ENCODE assay signal across 20 cellular contexts in genomic region chr21:38937286-38937790, GRCh38.
"Had no signal": no experiment of that assay in that cellular context is flagged by ENCODE, and none has a peak within 500 bp of the region (broad histone marks: within the 10 kb centered on the region; RNA-seq: fewer than 3 reads in every experiment).

No MANE protein-coding gene starts in this region.

- ATAC-seq: left lobe of liver had no signal

- H3K27ac Mint-ChIP-seq: activated naive CD4-positive, alpha-beta T cell treated with anti-CD3 and anti-CD28 coated beads, Interleukin-2, amount 50 U/mL, for 24 hours; nephron; progenitor cell of endocrine pancreas; WTC11 had no signal

- H3K36me3 ChIP-seq: upper lobe of left lung had no signal

- H3K9me3 Mint-ChIP-seq: activated CD8-positive, alpha-beta T cell treated with anti-CD3 and anti-CD28 coated beads for 36 hours; activated naive CD4-positive, alpha-beta T cell treated with anti-CD3 and anti-CD28 coated beads, Interleukin-2, amount 50 U/mL, for 24 hours; nephron; stimulated activated naive CD8-positive, alpha-beta T cell treated with anti-CD3 and anti-CD28 coated beads, Interleukin-15, Interleukin-2, amounts not matched to agents 100 ng/mL and 50 ng/mL, for 24 hours had no signal

- H3K4me1 ChIP-seq: upper lobe of left lung had no signal

- H3K27me3 ChIP-seq: upper lobe of left lung had no signal

- DNase-seq: activated CD4-positive, alpha-beta T cell treated with anti-CD3 and anti-CD28 coated beads for 48 hours; activated CD8-positive, alpha-beta T cell treated with anti-CD3 and anti-CD28 coated beads for 36 hours; activated effector memory CD4-positive, alpha-beta T cell treated with Interleukin-2 at 50 U/mL for 16 hours; activated T-cell treated with anti-CD3 and anti-CD28 coated beads, Interleukin-2, amount 50 U/mL, for 1 hour; amniotic stem cell; erythroblast; midbrain; stimulated activated CD4-positive, alpha-beta T cell treated with anti-CD3 and anti-CD28 coated beads, Interleukin-12 subunit alpha, Interleukin-12 subunit beta, amount 100 ng/mL, for 4 hours; stimulated activated CD4-positive, alpha-beta T cell treated with anti-CD3 and anti-CD28 coated beads, Interleukin-1b, Interleukin-23, amount 100 ng/mL, for 48 hours; upper lobe of left lung had no signal

- H3K27ac ChIP-seq: upper lobe of left lung had no signal

- H3K27me3 Mint-ChIP-seq: activated CD8-positive, alpha-beta T cell treated with anti-CD3 and anti-CD28 coated beads for 36 hours; activated naive CD4-positive, alpha-beta T cell treated with anti-CD3 and anti-CD28 coated beads, Interleukin-2, amount 50 U/mL, for 24 hours; stimulated activated naive CD8-positive, alpha-beta T cell treated with anti-CD3 and anti-CD28 coated beads, Interleukin-15, Interleukin-2, amounts not matched to agents 100 ng/mL and 50 ng/mL, for 24 hours had no signal

- H3K4me1 Mint-ChIP-seq: nephron had no signal

- H3K36me3 Mint-ChIP-seq: activated naive CD4-positive, alpha-beta T cell treated with anti-CD3 and anti-CD28 coated beads, Interleukin-2, amount 50 U/mL, for 24 hours had no signal

- H3K9me3 ChIP-seq: upper lobe of left lung had no signal

- H3K4me3 Mint-ChIP-seq: activated CD8-positive, alpha-beta T cell treated with anti-CD3 and anti-CD28 coated beads for 36 hours; activated naive CD4-positive, alpha-beta T cell treated with anti-CD3 and anti-CD28 coated beads, Interleukin-2, amount 50 U/mL, for 24 hours; nephron; stimulated activated naive CD8-positive, alpha-beta T cell treated with anti-CD3 and anti-CD28 coated beads, Interleukin-15, Interleukin-2, amounts not matched to agents 100 ng/mL and 50 ng/mL, for 24 hours; WTC11 had no signal

- FAIRE-seq: colon, frontal cortex, keratinocyte had no signal

- H3K4me3 ChIP-seq: lung, upper lobe of left lung had no signal
